Comparison of ENCODE assay signal across 7 cellular contexts in the genomic region with DNA sequence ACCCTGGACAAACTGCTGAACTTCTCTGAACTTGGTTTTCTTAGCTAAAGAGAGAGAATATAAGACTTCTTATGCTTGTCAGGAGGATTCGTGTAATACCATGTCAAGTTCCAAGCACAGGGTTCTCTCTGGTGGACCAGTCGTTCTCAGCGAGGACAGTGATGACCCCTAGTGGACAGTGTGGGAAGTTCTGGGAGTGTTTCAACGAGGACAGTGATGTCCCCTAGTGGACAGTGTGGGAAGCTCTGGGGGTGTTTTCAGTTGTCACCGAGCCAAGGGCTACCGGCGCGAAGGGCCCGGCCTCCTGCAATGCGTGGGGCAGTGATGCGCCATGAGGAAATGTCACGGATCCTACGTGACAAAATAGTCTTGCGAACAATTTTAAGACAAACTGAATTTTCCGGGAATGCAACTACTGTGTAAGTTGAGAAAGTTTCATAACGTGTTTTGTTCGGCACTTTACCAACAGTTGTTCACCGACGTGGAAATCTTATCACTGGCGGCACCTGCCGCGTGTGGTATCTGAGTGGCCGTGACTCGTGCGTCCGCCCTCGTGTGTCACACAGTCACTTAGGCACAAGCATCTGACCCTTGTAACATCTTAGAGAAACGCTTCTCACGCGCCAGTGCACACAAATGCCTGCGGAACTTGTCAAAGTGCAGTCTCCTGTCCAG. TPM values are rescaled to one million over a fixed set of nuclear protein-coding genes. Genes with fewer than 3 reads are reported as not detected.
DNase-seq lines count a peak whose midpoint lies in the region; ATAC-seq and TF ChIP-seq lines count a peak whose summit lies in the region.

No MANE protein-coding gene starts in this region.

- no peak overlapping the region for H3K27ac ChIP-seq in right atrium auricular region

- H3K27me3 ChIP-seq in right atrium auricular region = no peaks in the 10 kb centered on the region

- peak overlapping the region in 1 of 2 donors; percentile 24 for H3K4me3 ChIP-seq in right atrium auricular region

- H3K9me3 ChIP-seq in right atrium auricular region = no peaks in the 10 kb centered on the region

- H3K4me1 ChIP-seq in right atrium auricular region = peaks cover 0 to 3% of the 10 kb centered on the region in 2 donors

- no peaks in the 10 kb centered on the region for H3K36me3 ChIP-seq in right atrium auricular region

- peak; percentile 100 for TF ChIP-seq CTCF in right atrium auricular region (IDR thresholded peaks at IDR 0.05)

- peak; percentile 68 to 80 for DNase-seq in NCI-H187 (lab: John Stamatoyannopoulos, UW)
- DNase-seq in T-helper 1 cell = peak; percentile 69 to 87 (median 82)
- peak; percentile 79 for DNase-seq in amniotic stem cell (lab: John Stamatoyannopoulos, UW)
- peak; percentile 93 for DNase-seq in right atrium auricular region (ENCODE audit: low spot score)
- peak; percentile 92 for DNase-seq in sciatic nerve (ENCODE audit: low spot score)

- ATAC-seq in GM18499 (IDR thresholded peaks at IDR 0.05; ENCODE audit: insufficient read depth, unreplicated experiment) (peak; percentile 62), HG02938 (IDR thresholded peaks at IDR 0.05; ENCODE audit: unreplicated experiment) (peak; percentile 72), sciatic nerve (peak; percentile 95)

- intact Hi-C loops in sciatic nerve (cut with DNase I) = no loop called here

RNA-seq across cellular contexts. Expression of a gene that starts 39.3 kb away (rescaled TPM):
- total RNA-seq in right atrium auricular region = under 1 TPM in 1 of 2 donors, not detected in 1; 0.12 TPM
- total RNA-seq in sciatic nerve = 0.31 TPM

RNA-seq across cellular contexts. Expression of a gene that starts 57.4 kb away (rescaled TPM):
- 10 to 100 TPM; 26.5 to 38.6 TPM for total RNA-seq in right atrium auricular region
- 72.0 TPM for total RNA-seq in sciatic nerve
